Comparison of ENCODE assay signal across 21 cellular contexts in the genomic region with DNA sequence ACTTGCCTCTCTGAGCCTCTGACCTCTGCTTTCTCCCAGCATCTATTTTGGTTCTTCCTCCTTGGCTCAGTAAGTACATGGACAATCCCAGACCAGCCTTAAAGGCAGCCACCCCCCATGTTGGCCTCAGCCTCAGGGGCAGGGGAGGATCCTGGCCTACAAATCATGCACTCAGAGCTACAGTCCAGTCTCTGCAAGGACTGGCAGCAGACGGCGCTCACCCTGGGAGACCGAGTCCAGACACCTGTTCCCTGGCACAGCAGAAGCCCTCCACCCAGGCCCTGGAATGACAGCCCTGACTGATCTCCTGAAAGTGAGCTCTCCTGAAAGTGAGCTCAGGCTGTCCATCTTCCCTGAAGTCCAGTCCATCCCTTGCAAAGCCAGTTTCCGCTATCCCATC. TPM values are rescaled to one million over a fixed set of nuclear protein-coding genes. Genes with fewer than 3 reads are reported as not detected.
"Had no signal": no experiment of that assay in that cellular context is flagged by ENCODE, and none has a peak within 500 bp of the region (broad histone marks: within the 10 kb centered on the region; RNA-seq: fewer than 3 reads in every experiment).

No MANE protein-coding gene starts in this region.

- H3K79me2 ChIP-seq: hepatocyte had no signal

- H3K4me1 ChIP-seq: ascending aorta, esophagus squamous epithelium, lower lobe of right lung, tibial artery, uterus had no signal

- H3K36me3 ChIP-seq: ascending aorta, esophagus squamous epithelium, lower lobe of right lung, tibial artery, uterus had no signal

- H3K9me3 ChIP-seq: ascending aorta, esophagus squamous epithelium, lower lobe of right lung, tibial artery, uterus had no signal

- ATAC-seq: effector memory CD8-positive, alpha-beta T cell; left colon; lower lobe of right lung had no signal

- DNase-seq: activated B cell treated with CpG ODN at 0.5 μM for 24 hours; activated CD4-positive, alpha-beta memory T cell treated with anti-CD3 and anti-CD28 coated beads, Interleukin-2, amount 10 ng/mL, durations not matched to agents 7 days and 5 days; activated CD4-positive, alpha-beta T cell treated with anti-CD3 and anti-CD28 coated beads for 4 hours; activated CD8-positive, alpha-beta memory T cell treated with anti-CD3 and anti-CD28 coated beads, Interleukin-2, amount 50 U/mL, for 48 hours; activated effector memory CD4-positive, alpha-beta T cell treated with Interleukin-2 at 50 U/mL for 16 hours; activated T-cell treated with anti-CD3 and anti-CD28 coated beads, Interleukin-2, amount 50 U/mL, for 48 hours; effector memory CD8-positive, alpha-beta T cell; esophagus squamous epithelium; left colon; lower lobe of right lung; midbrain; occipital lobe; posterior cingulate gyrus; retina; stimulated activated CD8-positive, alpha-beta memory T cell treated with anti-CD3 and anti-CD28 coated beads, Interleukin-4, amount 100 ng/mL, for 48 hours; stimulated activated naive CD4-positive, alpha-beta T cell treated with Interleukin-2 at 50 U/mL for 16 hours; tibial artery; uterus had no signal

- H3K27me3 ChIP-seq: ascending aorta, hepatocyte, uterus had no signal

- H3K4me2 ChIP-seq: hepatocyte had no signal

- H3K4me3 ChIP-seq: ascending aorta, esophagus squamous epithelium, hepatocyte, lower lobe of right lung, tibial artery, uterus had no signal

- FAIRE-seq: islet of Langerhans had no signal

- H3K27ac ChIP-seq: ascending aorta, esophagus squamous epithelium, hepatocyte, lower lobe of right lung, tibial artery, uterus had no signal

- H2AFZ ChIP-seq: hepatocyte had no signal

RNA-seq across cellular contexts. Expression of a gene that starts 55.0 kb away (rescaled TPM):
- total RNA-seq: ascending aorta had no signal
